ENCODE assay signal across 1 cellular context in genomic region chr11:16945671-16946469, GRCh38.
TF ChIP-seq lines count a peak whose summit lies in the region.

No MANE protein-coding gene starts in this region.

TF ChIP-seq in GM12878, 131 proteins besides CTCF, POLR2A, EP300 and RAD21 (continued from another document and continues in another):
- TF ChIP-seq REST (IDR thresholded peaks at IDR 0.05; ENCODE audit: low read depth, low read length) (no peak), PKNOX1 (IDR thresholded peaks at IDR 0.05) (no peak), ZBED1 (IDR thresholded peaks at IDR 0.05; ENCODE audit: borderline replicate concordance) (no peak), RUNX3 (IDR thresholded peaks at IDR 0.05; ENCODE audit: low read length) (no peak; the same call in 1 of the 2 replicates), MXI1 (IDR thresholded peaks at IDR 0.05; ENCODE audit: low read depth, low read length) (0 out of 2 replicates have a peak, but pooled peaks have one; percentile 31), IKZF1 (conservative IDR thresholded peaks at IDR 0.05) (0 out of 2 replicates have a peak, but pooled peaks have one; percentile 49), SREBF1 (IDR thresholded peaks at IDR 0.05; ENCODE audit: low read length) (no peak), BMI1 (IDR thresholded peaks at IDR 0.05; ENCODE audit: borderline replicate concordance) (no peak), JUND (IDR thresholded peaks at IDR 0.05; ENCODE audit: low read depth, low read length) (no peak), EED (IDR thresholded peaks at IDR 0.05; ENCODE audit: low read depth) (0 out of 2 replicates have a peak, but pooled peaks have one; percentile 38), MEF2B (IDR thresholded peaks at IDR 0.05; ENCODE audit: partially characterized antibody, poor library complexity, severe bottlenecking) (no peak), SMARCA5 (IDR thresholded peaks at IDR 0.05) (peak; percentile 84), KAT2A (conservative IDR thresholded peaks at IDR 0.05; ENCODE audit: control insufficient read depth, low read depth, low read length) (no peak), SMAD1 (IDR thresholded peaks at IDR 0.05; ENCODE audit: low read depth, partially characterized antibody) (no peak), CBFB (IDR thresholded peaks at IDR 0.05; ENCODE audit: low read depth) (0 out of 2 replicates have a peak, but pooled peaks have one; percentile 8), MYC (IDR thresholded peaks at IDR 0.05; ENCODE audit: insufficient read depth, insufficient read length, insufficient replicate concordance, low read length, severe bottlenecking) (no peak), SREBF2 (IDR thresholded peaks at IDR 0.05; ENCODE audit: low read length) (no peak), NR2C2 (IDR thresholded peaks at IDR 0.05; ENCODE audit: borderline replicate concordance, control insufficient read depth, insufficient read length, low read depth) (no peak), FOXK2 (IDR thresholded peaks at IDR 0.05) (no peak), KLF5 (IDR thresholded peaks at IDR 0.05; ENCODE audit: partially characterized antibody) (no peak), SMC3 (IDR thresholded peaks at IDR 0.05; ENCODE audit: borderline replicate concordance, low read length) (peak; percentile 86), BRCA1 (IDR thresholded peaks at IDR 0.05; ENCODE audit: low read depth, low read length) (no peak), CBX5 (IDR thresholded peaks at IDR 0.05; ENCODE audit: low read depth) (no peak), RAD51 (IDR thresholded peaks at IDR 0.05) (no peak), E4F1 (IDR thresholded peaks at IDR 0.05; ENCODE audit: borderline replicate concordance, partially characterized antibody) (no peak), SPI1 (IDR thresholded peaks at IDR 0.05; ENCODE audit: borderline replicate concordance, insufficient read depth, low read depth, low read length) (no peak), ZBTB33 (IDR thresholded peaks at IDR 0.05) (no peak), HDAC6 (IDR thresholded peaks at IDR 0.05; ENCODE audit: unreplicated experiment) (no peak), POLR2AphosphoS2 (IDR thresholded peaks at IDR 0.05; ENCODE audit: low read depth, low read length) (no peak), PAX8 (IDR thresholded peaks at IDR 0.05) (no peak), WRNIP1 (IDR thresholded peaks at IDR 0.05; ENCODE audit: borderline replicate concordance, low read depth, low read length) (no peak), IRF3 (IDR thresholded peaks at IDR 0.05) (0 out of 2 replicates have a peak, but pooled peaks have one; percentile 20), CHD4 (IDR thresholded peaks at IDR 0.05) (no peak), ZZZ3 (IDR thresholded peaks at IDR 0.05; ENCODE audit: control insufficient read depth, insufficient read length, low read depth) (no peak), RBBP5 (conservative IDR thresholded peaks at IDR 0.05) (no peak), IRF4 (IDR thresholded peaks at IDR 0.05; ENCODE audit: low read depth, low read length) (no peak), MYB (IDR thresholded peaks at IDR 0.05; ENCODE audit: borderline replicate concordance, low read depth, low read length) (no peak), TBL1XR1 (IDR thresholded peaks at IDR 0.05; ENCODE audit: low read depth, low read length) (no peak), MEF2A (IDR thresholded peaks at IDR 0.05; ENCODE audit: insufficient read depth, low read depth, low read length) (no peak), STAT3 (IDR thresholded peaks at IDR 0.05; ENCODE audit: low read depth, low read length) (no peak), CHD1 (IDR thresholded peaks at IDR 0.05; ENCODE audit: low read depth, low read length) (no peak), ZNF217 (IDR thresholded peaks at IDR 0.05) (no peak), ETV6 (conservative IDR thresholded peaks at IDR 0.05 in 1 of 2, IDR thresholded peaks at IDR 0.05 in 1 of 2; ENCODE audit: borderline replicate concordance in 1 of 2, low read depth in 1 of 2) (no peak), SIX5 (IDR thresholded peaks at IDR 0.05; ENCODE audit: low read depth, low read length, severe bottlenecking) (no peak)
- TF ChIP-seq, protein P1, sequence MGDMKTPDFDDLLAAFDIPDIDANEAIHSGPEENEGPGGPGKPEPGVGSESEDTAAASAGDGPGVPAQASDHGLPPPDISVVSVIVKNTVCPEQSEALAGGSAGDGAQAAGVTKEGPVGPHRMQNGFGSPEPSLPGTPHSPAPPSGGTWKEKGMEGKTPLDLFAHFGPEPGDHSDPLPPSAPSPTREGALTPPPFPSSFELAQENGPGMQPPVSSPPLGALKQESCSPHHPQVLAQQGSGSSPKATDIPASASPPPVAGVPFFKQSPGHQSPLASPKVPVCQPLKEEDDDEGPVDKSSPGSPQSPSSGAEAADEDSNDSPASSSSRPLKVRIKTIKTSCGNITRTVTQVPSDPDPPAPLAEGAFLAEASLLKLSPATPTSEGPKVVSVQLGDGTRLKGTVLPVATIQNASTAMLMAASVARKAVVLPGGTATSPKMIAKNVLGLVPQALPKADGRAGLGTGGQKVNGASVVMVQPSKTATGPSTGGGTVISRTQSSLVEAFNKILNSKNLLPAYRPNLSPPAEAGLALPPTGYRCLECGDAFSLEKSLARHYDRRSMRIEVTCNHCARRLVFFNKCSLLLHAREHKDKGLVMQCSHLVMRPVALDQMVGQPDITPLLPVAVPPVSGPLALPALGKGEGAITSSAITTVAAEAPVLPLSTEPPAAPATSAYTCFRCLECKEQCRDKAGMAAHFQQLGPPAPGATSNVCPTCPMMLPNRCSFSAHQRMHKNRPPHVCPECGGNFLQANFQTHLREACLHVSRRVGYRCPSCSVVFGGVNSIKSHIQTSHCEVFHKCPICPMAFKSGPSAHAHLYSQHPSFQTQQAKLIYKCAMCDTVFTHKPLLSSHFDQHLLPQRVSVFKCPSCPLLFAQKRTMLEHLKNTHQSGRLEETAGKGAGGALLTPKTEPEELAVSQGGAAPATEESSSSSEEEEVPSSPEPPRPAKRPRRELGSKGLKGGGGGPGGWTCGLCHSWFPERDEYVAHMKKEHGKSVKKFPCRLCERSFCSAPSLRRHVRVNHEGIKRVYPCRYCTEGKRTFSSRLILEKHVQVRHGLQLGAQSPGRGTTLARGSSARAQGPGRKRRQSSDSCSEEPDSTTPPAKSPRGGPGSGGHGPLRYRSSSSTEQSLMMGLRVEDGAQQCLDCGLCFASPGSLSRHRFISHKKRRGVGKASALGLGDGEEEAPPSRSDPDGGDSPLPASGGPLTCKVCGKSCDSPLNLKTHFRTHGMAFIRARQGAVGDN (IDR thresholded peaks at IDR 0.05), result no peak
- TF ChIP-seq, protein P2, sequence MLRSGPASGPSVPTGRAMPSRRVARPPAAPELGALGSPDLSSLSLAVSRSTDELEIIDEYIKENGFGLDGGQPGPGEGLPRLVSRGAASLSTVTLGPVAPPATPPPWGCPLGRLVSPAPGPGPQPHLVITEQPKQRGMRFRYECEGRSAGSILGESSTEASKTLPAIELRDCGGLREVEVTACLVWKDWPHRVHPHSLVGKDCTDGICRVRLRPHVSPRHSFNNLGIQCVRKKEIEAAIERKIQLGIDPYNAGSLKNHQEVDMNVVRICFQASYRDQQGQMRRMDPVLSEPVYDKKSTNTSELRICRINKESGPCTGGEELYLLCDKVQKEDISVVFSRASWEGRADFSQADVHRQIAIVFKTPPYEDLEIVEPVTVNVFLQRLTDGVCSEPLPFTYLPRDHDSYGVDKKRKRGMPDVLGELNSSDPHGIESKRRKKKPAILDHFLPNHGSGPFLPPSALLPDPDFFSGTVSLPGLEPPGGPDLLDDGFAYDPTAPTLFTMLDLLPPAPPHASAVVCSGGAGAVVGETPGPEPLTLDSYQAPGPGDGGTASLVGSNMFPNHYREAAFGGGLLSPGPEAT (IDR thresholded peaks at IDR 0.05; ENCODE audit: low read depth), result no peak
- TF ChIP-seq, protein P3, sequence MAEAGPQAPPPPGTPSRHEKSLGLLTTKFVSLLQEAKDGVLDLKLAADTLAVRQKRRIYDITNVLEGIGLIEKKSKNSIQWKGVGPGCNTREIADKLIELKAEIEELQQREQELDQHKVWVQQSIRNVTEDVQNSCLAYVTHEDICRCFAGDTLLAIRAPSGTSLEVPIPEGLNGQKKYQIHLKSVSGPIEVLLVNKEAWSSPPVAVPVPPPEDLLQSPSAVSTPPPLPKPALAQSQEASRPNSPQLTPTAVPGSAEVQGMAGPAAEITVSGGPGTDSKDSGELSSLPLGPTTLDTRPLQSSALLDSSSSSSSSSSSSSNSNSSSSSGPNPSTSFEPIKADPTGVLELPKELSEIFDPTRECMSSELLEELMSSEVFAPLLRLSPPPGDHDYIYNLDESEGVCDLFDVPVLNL (IDR thresholded peaks at IDR 0.05; ENCODE audit: low read depth, low read length), result no peak
- TF ChIP-seq, protein P4, sequence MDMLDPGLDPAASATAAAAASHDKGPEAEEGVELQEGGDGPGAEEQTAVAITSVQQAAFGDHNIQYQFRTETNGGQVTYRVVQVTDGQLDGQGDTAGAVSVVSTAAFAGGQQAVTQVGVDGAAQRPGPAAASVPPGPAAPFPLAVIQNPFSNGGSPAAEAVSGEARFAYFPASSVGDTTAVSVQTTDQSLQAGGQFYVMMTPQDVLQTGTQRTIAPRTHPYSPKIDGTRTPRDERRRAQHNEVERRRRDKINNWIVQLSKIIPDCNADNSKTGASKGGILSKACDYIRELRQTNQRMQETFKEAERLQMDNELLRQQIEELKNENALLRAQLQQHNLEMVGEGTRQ (IDR thresholded peaks at IDR 0.05; ENCODE audit: borderline replicate concordance, low read depth, low read length), result no peak
